ENCODE assay signal across 2 cellular contexts in the genomic region with DNA sequence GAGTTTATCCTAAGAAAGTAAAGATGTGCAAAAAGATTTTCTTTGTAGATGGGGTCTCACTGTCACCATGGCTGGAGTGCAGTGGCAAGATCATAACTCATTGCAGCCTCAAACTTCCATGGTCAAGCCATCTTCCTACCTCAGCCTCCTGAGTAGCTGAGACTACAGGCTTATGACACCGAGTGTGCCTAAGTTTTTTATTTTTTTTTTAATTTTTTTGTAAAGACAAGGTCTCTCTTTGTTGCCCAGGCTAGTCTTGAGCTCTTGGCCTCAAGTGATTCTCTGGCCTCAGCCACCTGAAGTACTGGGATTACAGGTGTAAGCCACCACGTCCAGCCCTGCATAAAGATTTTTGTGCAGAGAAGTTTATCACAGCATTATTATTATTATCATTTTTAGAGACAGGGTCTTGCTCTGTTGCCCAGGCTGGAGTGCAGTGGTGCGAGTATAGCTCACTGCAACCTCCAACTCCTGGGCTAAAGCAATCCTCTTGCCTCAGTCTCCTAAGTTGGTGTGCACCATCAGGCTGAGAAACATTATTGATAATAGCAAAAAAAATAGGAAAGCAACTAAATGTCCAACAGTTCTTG.
TF ChIP-seq lines count a peak whose summit lies in the region.

No MANE protein-coding gene starts in this region.

TF ChIP-seq in HEK293, 187 proteins besides CTCF, POLR2A, EP300 and RAD21:
- 0 out of 2 replicates have a peak, but pooled peaks have one; percentile 13 for TF ChIP-seq ZNF121 (tag by site-specific recombination; IDR thresholded peaks at IDR 0.05)
- TF ChIP-seq SCRT2 (tag by site-specific recombination; IDR thresholded peaks at IDR 0.05), result no peak

TF ChIP-seq in HepG2, 621 proteins besides CTCF, POLR2A, EP300 and RAD21:
- TF ChIP-seq SAFB2 (CRISPR knock-in tag; IDR thresholded peaks at IDR 0.05; ENCODE audit: borderline replicate concordance, low read depth), result 0 out of 2 replicates have a peak, but pooled peaks have one; percentile 67
- TF ChIP-seq, protein P1, sequence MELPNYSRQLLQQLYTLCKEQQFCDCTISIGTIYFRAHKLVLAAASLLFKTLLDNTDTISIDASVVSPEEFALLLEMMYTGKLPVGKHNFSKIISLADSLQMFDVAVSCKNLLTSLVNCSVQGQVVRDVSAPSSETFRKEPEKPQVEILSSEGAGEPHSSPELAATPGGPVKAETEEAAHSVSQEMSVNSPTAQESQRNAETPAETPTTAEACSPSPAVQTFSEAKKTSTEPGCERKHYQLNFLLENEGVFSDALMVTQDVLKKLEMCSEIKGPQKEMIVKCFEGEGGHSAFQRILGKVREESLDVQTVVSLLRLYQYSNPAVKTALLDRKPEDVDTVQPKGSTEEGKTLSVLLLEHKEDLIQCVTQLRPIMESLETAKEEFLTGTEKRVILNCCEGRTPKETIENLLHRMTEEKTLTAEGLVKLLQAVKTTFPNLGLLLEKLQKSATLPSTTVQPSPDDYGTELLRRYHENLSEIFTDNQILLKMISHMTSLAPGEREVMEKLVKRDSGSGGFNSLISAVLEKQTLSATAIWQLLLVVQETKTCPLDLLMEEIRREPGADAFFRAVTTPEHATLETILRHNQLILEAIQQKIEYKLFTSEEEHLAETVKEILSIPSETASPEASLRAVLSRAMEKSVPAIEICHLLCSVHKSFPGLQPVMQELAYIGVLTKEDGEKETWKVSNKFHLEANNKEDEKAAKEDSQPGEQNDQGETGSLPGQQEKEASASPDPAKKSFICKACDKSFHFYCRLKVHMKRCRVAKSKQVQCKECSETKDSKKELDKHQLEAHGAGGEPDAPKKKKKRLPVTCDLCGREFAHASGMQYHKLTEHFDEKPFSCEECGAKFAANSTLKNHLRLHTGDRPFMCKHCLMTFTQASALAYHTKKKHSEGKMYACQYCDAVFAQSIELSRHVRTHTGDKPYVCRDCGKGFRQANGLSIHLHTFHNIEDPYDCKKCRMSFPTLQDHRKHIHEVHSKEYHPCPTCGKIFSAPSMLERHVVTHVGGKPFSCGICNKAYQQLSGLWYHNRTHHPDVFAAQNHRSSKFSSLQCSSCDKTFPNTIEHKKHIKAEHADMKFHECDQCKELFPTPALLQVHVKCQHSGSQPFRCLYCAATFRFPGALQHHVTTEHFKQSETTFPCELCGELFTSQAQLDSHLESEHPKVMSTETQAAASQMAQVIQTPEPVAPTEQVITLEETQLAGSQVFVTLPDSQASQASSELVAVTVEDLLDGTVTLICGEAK (IDR thresholded peaks at IDR 0.05), result no peak
- TF ChIP-seq, protein P1 (CRISPR knock-in tag; IDR thresholded peaks at IDR 0.05), result 0 out of 2 replicates have a peak, but pooled peaks have one; percentile 31
- TF ChIP-seq RFX1 (IDR thresholded peaks at IDR 0.05), result no peak
- no peak for TF ChIP-seq ZNF879 (CRISPR knock-in tag; IDR thresholded peaks at IDR 0.05)
- 0 out of 2 replicates have a peak, but pooled peaks have one; percentile 69 for TF ChIP-seq ZBTB20 (CRISPR knock-in tag; IDR thresholded peaks at IDR 0.05; ENCODE audit: borderline replicate concordance, low read depth)
- TF ChIP-seq, protein P2, sequence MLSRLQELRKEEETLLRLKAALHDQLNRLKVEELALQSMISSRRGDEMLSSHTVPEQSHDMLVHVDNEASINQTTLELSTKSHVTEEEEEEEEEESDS (CRISPR knock-in tag; IDR thresholded peaks at IDR 0.05; ENCODE audit: borderline replicate concordance), result 0 out of 2 replicates have a peak, but pooled peaks have one; percentile 18
- no peak for TF ChIP-seq NR3C1 (CRISPR knock-in tag; IDR thresholded peaks at IDR 0.05)
- no peak; the same call in 1 of the 2 replicates for TF ChIP-seq ZNF724P (CRISPR knock-in tag; IDR thresholded peaks at IDR 0.05; ENCODE audit: borderline replicate concordance)
- TF ChIP-seq TCF12 (IDR thresholded peaks at IDR 0.05), result no peak
- TF ChIP-seq TCF12 (CRISPR knock-in tag; IDR thresholded peaks at IDR 0.05), result no peak
- no peak for TF ChIP-seq HOXA5 (CRISPR knock-in tag; IDR thresholded peaks at IDR 0.05)
- peak; percentile 78; the same call in 1 of the 2 replicates for TF ChIP-seq ZC3H4 (CRISPR knock-in tag; IDR thresholded peaks at IDR 0.05; ENCODE audit: borderline replicate concordance)
- peak; percentile 66; the same call in 1 of the 2 replicates for TF ChIP-seq TAF1 (CRISPR knock-in tag; IDR thresholded peaks at IDR 0.05)
- 0 out of 2 replicates have a peak, but pooled peaks have one; percentile 75 for TF ChIP-seq ZNF607 (CRISPR knock-in tag; IDR thresholded peaks at IDR 0.05; ENCODE audit: borderline replicate concordance)
- TF ChIP-seq MEIS2 (CRISPR knock-in tag; IDR thresholded peaks at IDR 0.05), result no peak
- TF ChIP-seq POLR2AphosphoS2 (IDR thresholded peaks at IDR 0.05; ENCODE audit: low read depth, low read length), result no peak
- TF ChIP-seq, protein P3, sequence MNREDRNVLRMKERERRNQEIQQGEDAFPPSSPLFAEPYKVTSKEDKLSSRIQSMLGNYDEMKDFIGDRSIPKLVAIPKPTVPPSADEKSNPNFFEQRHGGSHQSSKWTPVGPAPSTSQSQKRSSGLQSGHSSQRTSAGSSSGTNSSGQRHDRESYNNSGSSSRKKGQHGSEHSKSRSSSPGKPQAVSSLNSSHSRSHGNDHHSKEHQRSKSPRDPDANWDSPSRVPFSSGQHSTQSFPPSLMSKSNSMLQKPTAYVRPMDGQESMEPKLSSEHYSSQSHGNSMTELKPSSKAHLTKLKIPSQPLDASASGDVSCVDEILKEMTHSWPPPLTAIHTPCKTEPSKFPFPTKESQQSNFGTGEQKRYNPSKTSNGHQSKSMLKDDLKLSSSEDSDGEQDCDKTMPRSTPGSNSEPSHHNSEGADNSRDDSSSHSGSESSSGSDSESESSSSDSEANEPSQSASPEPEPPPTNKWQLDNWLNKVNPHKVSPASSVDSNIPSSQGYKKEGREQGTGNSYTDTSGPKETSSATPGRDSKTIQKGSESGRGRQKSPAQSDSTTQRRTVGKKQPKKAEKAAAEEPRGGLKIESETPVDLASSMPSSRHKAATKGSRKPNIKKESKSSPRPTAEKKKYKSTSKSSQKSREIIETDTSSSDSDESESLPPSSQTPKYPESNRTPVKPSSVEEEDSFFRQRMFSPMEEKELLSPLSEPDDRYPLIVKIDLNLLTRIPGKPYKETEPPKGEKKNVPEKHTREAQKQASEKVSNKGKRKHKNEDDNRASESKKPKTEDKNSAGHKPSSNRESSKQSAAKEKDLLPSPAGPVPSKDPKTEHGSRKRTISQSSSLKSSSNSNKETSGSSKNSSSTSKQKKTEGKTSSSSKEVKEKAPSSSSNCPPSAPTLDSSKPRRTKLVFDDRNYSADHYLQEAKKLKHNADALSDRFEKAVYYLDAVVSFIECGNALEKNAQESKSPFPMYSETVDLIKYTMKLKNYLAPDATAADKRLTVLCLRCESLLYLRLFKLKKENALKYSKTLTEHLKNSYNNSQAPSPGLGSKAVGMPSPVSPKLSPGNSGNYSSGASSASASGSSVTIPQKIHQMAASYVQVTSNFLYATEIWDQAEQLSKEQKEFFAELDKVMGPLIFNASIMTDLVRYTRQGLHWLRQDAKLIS (CRISPR knock-in tag; IDR thresholded peaks at IDR 0.05), result peak; percentile 82; the same call in 1 of the 2 replicates
- 0 out of 2 replicates have a peak, but pooled peaks have one; percentile 36 for TF ChIP-seq RFXAP (CRISPR knock-in tag; IDR thresholded peaks at IDR 0.05; ENCODE audit: borderline replicate concordance)
- TF ChIP-seq RNF2 (conservative IDR thresholded peaks at IDR 0.05; ENCODE audit: low read depth), result no peak
- peak; percentile 24; the same call in 1 of the 2 replicates for TF ChIP-seq ZNF616 (CRISPR knock-in tag; IDR thresholded peaks at IDR 0.05; ENCODE audit: low read depth)
- peak; percentile 99 for TF ChIP-seq ZNF121 (CRISPR knock-in tag; IDR thresholded peaks at IDR 0.05)
- TF ChIP-seq, protein P4, sequence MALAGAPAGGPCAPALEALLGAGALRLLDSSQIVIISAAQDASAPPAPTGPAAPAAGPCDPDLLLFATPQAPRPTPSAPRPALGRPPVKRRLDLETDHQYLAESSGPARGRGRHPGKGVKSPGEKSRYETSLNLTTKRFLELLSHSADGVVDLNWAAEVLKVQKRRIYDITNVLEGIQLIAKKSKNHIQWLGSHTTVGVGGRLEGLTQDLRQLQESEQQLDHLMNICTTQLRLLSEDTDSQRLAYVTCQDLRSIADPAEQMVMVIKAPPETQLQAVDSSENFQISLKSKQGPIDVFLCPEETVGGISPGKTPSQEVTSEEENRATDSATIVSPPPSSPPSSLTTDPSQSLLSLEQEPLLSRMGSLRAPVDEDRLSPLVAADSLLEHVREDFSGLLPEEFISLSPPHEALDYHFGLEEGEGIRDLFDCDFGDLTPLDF (CRISPR knock-in tag; IDR thresholded peaks at IDR 0.05), result no peak
- no peak for TF ChIP-seq MAFF (IDR thresholded peaks at IDR 0.05; ENCODE audit: low read depth, low read length)
- TF ChIP-seq ZNF781 (CRISPR knock-in tag; IDR thresholded peaks at IDR 0.05; ENCODE audit: borderline replicate concordance, not compliant biosample characterization), result peak; percentile 51
- TF ChIP-seq, protein P5, sequence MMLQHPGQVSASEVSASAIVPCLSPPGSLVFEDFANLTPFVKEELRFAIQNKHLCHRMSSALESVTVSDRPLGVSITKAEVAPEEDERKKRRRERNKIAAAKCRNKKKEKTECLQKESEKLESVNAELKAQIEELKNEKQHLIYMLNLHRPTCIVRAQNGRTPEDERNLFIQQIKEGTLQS (CRISPR knock-in tag; IDR thresholded peaks at IDR 0.05), result no peak
- TF ChIP-seq HMGA1 (CRISPR knock-in tag; conservative IDR thresholded peaks at IDR 0.05), result no peak
- TF ChIP-seq CHD4 (IDR thresholded peaks at IDR 0.05; ENCODE audit: borderline replicate concordance, low read length), result 0 out of 2 replicates have a peak, but pooled peaks have one; percentile 13
- peak; percentile 9; the same call in 1 of the 2 replicates for TF ChIP-seq ZNF350 (CRISPR knock-in tag; IDR thresholded peaks at IDR 0.05; ENCODE audit: borderline replicate concordance, low read depth)
- TF ChIP-seq ZNF644 (CRISPR knock-in tag; IDR thresholded peaks at IDR 0.05; ENCODE audit: low read depth), result no peak
- peak; percentile 65 for TF ChIP-seq RBFOX2 (IDR thresholded peaks at IDR 0.05; ENCODE audit: low read depth, low read length)
- TF ChIP-seq ZNF354B (CRISPR knock-in tag; IDR thresholded peaks at IDR 0.05), result no peak
- peak; percentile 5; the same call in 1 of the 2 replicates for TF ChIP-seq ZMYM2 (CRISPR knock-in tag; IDR thresholded peaks at IDR 0.05)
- 0 out of 4 replicates have a peak, but pooled peaks of 1 of the 2 experiments have one; percentile 12 for TF ChIP-seq NR2F1 (CRISPR knock-in tag; IDR thresholded peaks at IDR 0.05)
- TF ChIP-seq ZNF556 (CRISPR knock-in tag; IDR thresholded peaks at IDR 0.05; ENCODE audit: borderline replicate concordance), result 0 out of 2 replicates have a peak, but pooled peaks have one; percentile 13
- TF ChIP-seq MTF1 (CRISPR knock-in tag; IDR thresholded peaks at IDR 0.05), result no peak
